26 cellular contexts compared by ENCODE assay signal in the genomic region with DNA sequence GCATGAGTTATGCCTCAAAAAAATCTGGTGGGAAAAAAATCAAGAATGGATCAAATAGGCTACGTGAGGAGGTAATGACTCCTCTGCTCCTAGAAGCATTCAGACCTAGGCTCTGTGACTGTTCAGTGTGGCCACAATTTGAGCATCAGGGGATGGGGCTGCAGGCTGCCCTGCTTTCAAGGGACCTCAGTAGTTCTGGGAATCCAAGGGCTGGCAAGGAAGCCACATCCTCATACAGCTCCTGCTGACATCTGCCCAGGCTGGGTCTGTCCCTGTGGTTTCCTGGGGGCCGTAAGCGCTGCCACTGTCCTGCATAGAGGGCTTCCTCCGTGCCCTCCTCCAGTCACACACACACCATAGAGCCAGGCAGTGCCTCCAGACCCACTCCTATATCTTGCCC.
DNase-seq lines count a peak whose midpoint lies in the region; ATAC-seq and TF ChIP-seq lines count a peak whose summit lies in the region.
"Had no signal": no experiment of that assay in that cellular context is flagged by ENCODE, and none has a peak within 500 bp of the region (broad histone marks: within the 10 kb centered on the region; RNA-seq: fewer than 3 reads in every experiment).

No MANE protein-coding gene starts in this region.

- H3K9me3 Mint-ChIP-seq in activated CD4-positive, alpha-beta T cell treated with anti-CD3 and anti-CD28 coated beads, Interleukin-2, amount 10 ng/mL, durations not matched to agents 24 days and 14 days = peaks cover 11% of the 10 kb centered on the region
- H3K9me3 Mint-ChIP-seq in activated CD4-positive, alpha-beta T cell treated with anti-CD3 and anti-CD28 coated beads for 36 hours (ENCODE audit: low read depth) = peaks cover 2% of the 10 kb centered on the region
- H3K9me3 Mint-ChIP-seq in stimulated activated memory B cell treated with anti-CD40 and anti-IgM and Interleukin-4, amounts not matched to agents 10 μg/mL and 1 μg/mL and 100 μg/mL, for 72 hours = peaks cover 6% of the 10 kb centered on the region
- H3K9me3 Mint-ChIP-seq: natural killer cell had no signal

- H3K4me1 Mint-ChIP-seq in activated CD4-positive, alpha-beta T cell treated with anti-CD3 and anti-CD28 coated beads, Interleukin-2, amount 10 ng/mL, durations not matched to agents 24 days and 14 days = peaks cover 56% of the 10 kb centered on the region
- peaks cover 33% of the 10 kb centered on the region for H3K4me1 Mint-ChIP-seq in activated CD4-positive, alpha-beta T cell treated with anti-CD3 and anti-CD28 coated beads for 36 hours
- H3K4me1 Mint-ChIP-seq in stimulated activated memory B cell treated with anti-CD40 and anti-IgM and Interleukin-4, amounts not matched to agents 10 μg/mL and 1 μg/mL and 100 μg/mL, for 72 hours = peaks cover 20% of the 10 kb centered on the region

- intact Hi-C loops in activated CD4-positive, alpha-beta T cell treated with anti-CD3 and anti-CD28 coated beads, Interleukin-2, amount 10 ng/mL, durations not matched to agents 24 days and 14 days (cut with micrococcal nuclease) = no loop called here
- intact Hi-C loops in activated CD4-positive, alpha-beta T cell treated with anti-CD3 and anti-CD28 coated beads for 36 hours (cut with DNase I, micrococcal nuclease) = no loop called here
- intact Hi-C loops in PC-3 (cut with micrococcal nuclease) = no loop called here
- intact Hi-C loops in adrenal gland (cut with DNase I) = no loop called here
- intact Hi-C loops in right cardiac atrium (cut with DNase I) = no loop called here
- intact Hi-C loops in uterus (cut with DNase I; ENCODE audit: low total_unique reads) = no loop called here

- no peak overlapping the region for H3K9ac ChIP-seq in PC-3 (ENCODE audit: low read length)
- H3K9ac ChIP-seq: SK-N-SH had no signal

- TF ChIP-seq POLR2A in adrenal gland (IDR thresholded peaks at IDR 0.05) (no peak), uterus (IDR thresholded peaks at IDR 0.05) (no peak)

- no peaks in the 10 kb centered on the region for H3K27me3 Mint-ChIP-seq in activated CD4-positive, alpha-beta T cell treated with anti-CD3 and anti-CD28 coated beads, Interleukin-2, amount 10 ng/mL, durations not matched to agents 24 days and 14 days
- H3K27me3 Mint-ChIP-seq in activated CD4-positive, alpha-beta T cell treated with anti-CD3 and anti-CD28 coated beads for 36 hours = peaks cover 5% of the 10 kb centered on the region
- H3K27me3 Mint-ChIP-seq in stimulated activated memory B cell treated with anti-CD40 and anti-IgM and Interleukin-4, amounts not matched to agents 10 μg/mL and 1 μg/mL and 100 μg/mL, for 72 hours = no peaks in the 10 kb centered on the region

- no peak overlapping the region for H3K4me3 Mint-ChIP-seq in activated CD4-positive, alpha-beta T cell treated with anti-CD3 and anti-CD28 coated beads, Interleukin-2, amount 10 ng/mL, durations not matched to agents 24 days and 14 days
- H3K4me3 Mint-ChIP-seq in activated CD4-positive, alpha-beta T cell treated with anti-CD3 and anti-CD28 coated beads for 36 hours = no peak overlapping the region
- H3K4me3 Mint-ChIP-seq in stimulated activated memory B cell treated with anti-CD40 and anti-IgM and Interleukin-4, amounts not matched to agents 10 μg/mL and 1 μg/mL and 100 μg/mL, for 72 hours = no peak overlapping the region
- H3K4me3 Mint-ChIP-seq: activated T-cell treated with anti-CD3 and anti-CD28 coated beads, Interleukin-2, amount 50 U/mL, for 4 hours; natural killer cell; stimulated activated effector memory CD8-positive, alpha-beta T cell treated with anti-CD3 and anti-CD28 coated beads, Interleukin-12 subunit alpha, Interleukin-12 subunit beta, amount 100 ng/mL, for 72 hours; T-helper 1 cell treated with Interleukin-12 subunit alpha and Interleukin-12 subunit beta and Interleukin-4 antibody, amounts not matched to agents 30 μg/mL and 1 μg/mL, for 36 hours had no signal

- POLR2A ChIA-PET in activated CD4-positive, alpha-beta T cell treated with anti-CD3 and anti-CD28 coated beads for 36 hours (lab: Charles Lee) = no interaction called here
- POLR2A ChIA-PET in PC-3 (lab: Charles Lee; ENCODE audit: unreplicated experiment) = no interaction called here

- 73 to 92% (median 91%) methylated on average over 2 to 4 of the region's 4 CpGs for WGBS in adrenal gland, 4 donors
- 92% methylated on average over 4 of the region's 4 CpGs for WGBS in right cardiac atrium

- peak overlapping the region; percentile 59; the same call in 1 of the 2 replicates for H3K27ac ChIP-seq in PC-3 (ENCODE audit: low read length)
- H3K27ac ChIP-seq in adrenal gland = peak overlapping the region in 4 of 5 donors; percentile 44 to 89 (median 73)
- H3K27ac ChIP-seq in right cardiac atrium (ENCODE audit: low read length) = no peak overlapping the region
- H3K27ac ChIP-seq in uterus = no peak overlapping the region
- H3K27ac ChIP-seq: 22Rv1, brain microvascular endothelial cell, upper lobe of left lung had no signal

- H4K20me1 ChIP-seq in PC-3 (ENCODE audit: low read length) = no peaks in the 10 kb centered on the region

- H3F3A ChIP-seq in PC-3 (ENCODE audit: low read length, unreplicated experiment) = no peaks in the 10 kb centered on the region

- H3K9me3 ChIP-seq in PC-3 (ENCODE audit: low read length) = no peaks in the 10 kb centered on the region
- no peaks in the 10 kb centered on the region for H3K9me3 ChIP-seq in adrenal gland (replicated peaks in 1 of 3)
- no peaks in the 10 kb centered on the region for H3K9me3 ChIP-seq in right cardiac atrium (ENCODE audit: control insufficient read depth, low read length)
- H3K9me3 ChIP-seq in uterus = no peaks in the 10 kb centered on the region
- H3K9me3 ChIP-seq: MG63, mucosa of descending colon, SK-N-SH, upper lobe of left lung had no signal

- DNase-seq in activated CD4-positive, alpha-beta T cell treated with anti-CD3 and anti-CD28 coated beads, Interleukin-2, amount 10 ng/mL, durations not matched to agents 24 days and 14 days = no peak
- no peak for DNase-seq in activated CD4-positive, alpha-beta T cell treated with anti-CD3 and anti-CD28 coated beads for 36 hours
- DNase-seq in PC-3 (no peak), adrenal gland (no peak), right cardiac atrium (no peak), NCI-H2107 (lab: John Stamatoyannopoulos, UW) (no peak), uterus (no peak)
- DNase-seq: activated naive CD4-positive, alpha-beta T cell; activated T-cell treated with anti-CD3 and anti-CD28 coated beads, Interleukin-2, amount 50 U/mL, for 4 hours; amniotic stem cell; brain microvascular endothelial cell; GOT3; MG63; mucosa of descending colon; natural killer cell; NCI-H2029; NCI-H526; OCI-M1; SK-N-SH; stimulated activated CD4-positive, alpha-beta T cell treated with anti-CD3 and anti-CD28 coated beads, Interleukin-15, amount 100 ng/mL, for 24 hours; upper lobe of left lung had no signal

- H3K36me3 ChIP-seq in PC-3 (ENCODE audit: low read depth, low read length) (no peaks in the 10 kb centered on the region), adrenal gland (replicated peaks in 1 of 2) (no peaks in the 10 kb centered on the region), uterus (no peaks in the 10 kb centered on the region)
- H3K36me3 ChIP-seq: brain microvascular endothelial cell, MG63, upper lobe of left lung had no signal

- H3K4me2 ChIP-seq in PC-3 (ENCODE audit: low read length) = no peak overlapping the region
- H3K4me2 ChIP-seq: SK-N-SH had no signal

- no peaks in the 10 kb centered on the region for H3K9me2 ChIP-seq in PC-3 (replicated peaks; ENCODE audit: low read length)
- H3K9me2 ChIP-seq: SK-N-SH had no signal

- no peaks in the 10 kb centered on the region for H3K79me2 ChIP-seq in PC-3 (ENCODE audit: low read length)

- no TSS peak for BruUV-seq in PC-3 (replicated peaks; lab: Mats Ljungman, UMichigan)

- peaks cover 42% of the 10 kb centered on the region for H3K4me1 ChIP-seq in PC-3 (ENCODE audit: insufficient read depth, low read length)
- peaks cover 22 to 52% of the 10 kb centered on the region in 2 donors for H3K4me1 ChIP-seq in adrenal gland (replicated peaks in 1 of 2)
- peaks cover 8% of the 10 kb centered on the region for H3K4me1 ChIP-seq in right cardiac atrium (ENCODE audit: control insufficient read depth, insufficient read depth, low read length)
- peaks cover 3 to 10% of the 10 kb centered on the region in 2 donors for H3K4me1 ChIP-seq in uterus

- CTCF ChIA-PET in activated CD4-positive, alpha-beta T cell treated with anti-CD3 and anti-CD28 coated beads for 36 hours (lab: Charles Lee) = no interaction called here
- CTCF ChIA-PET in PC-3 (lab: Charles Lee) = no interaction called here

- ATAC-seq in activated CD4-positive, alpha-beta T cell treated with anti-CD3 and anti-CD28 coated beads for 36 hours = no peak
- ATAC-seq in PC-3 (no peak), right cardiac atrium (no peak)
- peak; percentile 4 for ATAC-seq in stimulated activated memory B cell treated with anti-CD40 and anti-IgM and Interleukin-4, amounts not matched to agents 10 μg/mL and 1 μg/mL and 100 μg/mL, for 72 hours
- ATAC-seq: activated T-cell treated with anti-CD3 and anti-CD28 coated beads, Interleukin-2, amount 50 U/mL, for 4 hours; mucosa of descending colon; stimulated activated effector memory CD8-positive, alpha-beta T cell treated with anti-CD3 and anti-CD28 coated beads, Interleukin-12 subunit alpha, Interleukin-12 subunit beta, amount 100 ng/mL, for 72 hours had no signal

- H3K27me3 ChIP-seq in PC-3 (ENCODE audit: low read length) (no peaks in the 10 kb centered on the region), adrenal gland (no peaks in the 10 kb centered on the region), right cardiac atrium (ENCODE audit: control insufficient read depth, insufficient read depth) (no peaks in the 10 kb centered on the region), uterus (no peaks in the 10 kb centered on the region)
- H3K27me3 ChIP-seq: brain microvascular endothelial cell, MG63, upper lobe of left lung had no signal

- TF ChIP-seq CTCF in PC-3 (conservative IDR thresholded peaks at IDR 0.05; ENCODE audit: low read depth, low read length) (no peak), adrenal gland (IDR thresholded peaks at IDR 0.05) (no peak), uterus (IDR thresholded peaks at IDR 0.05) (no peak)

- H3K36me3 Mint-ChIP-seq in activated CD4-positive, alpha-beta T cell treated with anti-CD3 and anti-CD28 coated beads, Interleukin-2, amount 10 ng/mL, durations not matched to agents 24 days and 14 days (ENCODE audit: low read depth) = peaks cover 3% of the 10 kb centered on the region
- H3K36me3 Mint-ChIP-seq in activated CD4-positive, alpha-beta T cell treated with anti-CD3 and anti-CD28 coated beads for 36 hours (ENCODE audit: low read depth) = no peaks in the 10 kb centered on the region
- no peaks in the 10 kb centered on the region for H3K36me3 Mint-ChIP-seq in stimulated activated memory B cell treated with anti-CD40 and anti-IgM and Interleukin-4, amounts not matched to agents 10 μg/mL and 1 μg/mL and 100 μg/mL, for 72 hours
- H3K36me3 Mint-ChIP-seq: natural killer cell; stimulated activated effector memory CD8-positive, alpha-beta T cell treated with anti-CD3 and anti-CD28 coated beads, Interleukin-12 subunit alpha, Interleukin-12 subunit beta, amount 100 ng/mL, for 72 hours had no signal

- H2AFZ ChIP-seq in PC-3 (ENCODE audit: low read length) = no peak overlapping the region

- H3K4me3 ChIP-seq in PC-3 (ENCODE audit: low read length) = no peak overlapping the region
- H3K4me3 ChIP-seq in adrenal gland = no peak overlapping the region
- H3K4me3 ChIP-seq in right cardiac atrium (ENCODE audit: low read length) = no peak overlapping the region
- no peak overlapping the region for H3K4me3 ChIP-seq in uterus
- H3K4me3 ChIP-seq: lung, MG63, mucosa of descending colon, upper lobe of left lung had no signal

- peak overlapping the region; percentile 31 for H3K27ac Mint-ChIP-seq in activated CD4-positive, alpha-beta T cell treated with anti-CD3 and anti-CD28 coated beads, Interleukin-2, amount 10 ng/mL, durations not matched to agents 24 days and 14 days
- no peak overlapping the region for H3K27ac Mint-ChIP-seq in activated CD4-positive, alpha-beta T cell treated with anti-CD3 and anti-CD28 coated beads for 36 hours
- peak overlapping the region; percentile 36 for H3K27ac Mint-ChIP-seq in stimulated activated memory B cell treated with anti-CD40 and anti-IgM and Interleukin-4, amounts not matched to agents 10 μg/mL and 1 μg/mL and 100 μg/mL, for 72 hours
- H3K27ac Mint-ChIP-seq: natural killer cell; stimulated activated effector memory CD8-positive, alpha-beta T cell treated with anti-CD3 and anti-CD28 coated beads, Interleukin-12 subunit alpha, Interleukin-12 subunit beta, amount 100 ng/mL, for 72 hours had no signal

Comparison
In these comparisons a context has a peak if more than half of its experiments do, and no peak if none do; other contexts are left out.
1. H3K27ac ChIP-seq: peak in PC-3 (single experiment) and adrenal gland (4 of 5); none in right cardiac atrium (single experiment) and uterus (0 of 2).